ENCODE assay signal across 22 cellular contexts in the genomic region with DNA sequence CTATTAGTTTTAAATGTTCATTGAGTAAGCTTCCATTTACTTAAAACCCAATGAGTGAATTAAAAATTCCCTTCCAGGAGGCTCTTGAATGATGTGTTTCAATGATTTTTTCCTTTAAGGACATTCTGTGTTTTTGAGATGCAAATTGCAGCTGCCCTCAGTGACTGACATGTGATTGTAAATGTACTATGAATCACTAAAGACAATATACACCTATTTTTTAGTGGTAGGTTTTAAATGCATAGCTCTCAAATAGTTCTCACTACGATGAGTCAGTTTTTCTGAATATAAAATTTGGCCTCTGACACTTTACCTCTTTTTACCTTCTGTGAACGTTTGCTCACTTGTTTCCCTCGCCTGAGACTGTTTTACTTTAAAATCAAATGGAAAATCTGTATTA.
A peak's percentile ranks its signal among the peaks of the same experiment; 100 is the strongest.
DNase-seq lines count a peak whose midpoint lies in the region; ATAC-seq and TF ChIP-seq lines count a peak whose summit lies in the region.
"Had no signal": no experiment of that assay in that cellular context is flagged by ENCODE, and none has a peak within 500 bp of the region (broad histone marks: within the 10 kb centered on the region; RNA-seq: fewer than 3 reads in every experiment).

No MANE protein-coding gene starts in this region.

- no peaks in the 10 kb centered on the region for H3K9me3 Mint-ChIP-seq in activated CD4-positive, alpha-beta memory T cell treated with anti-CD3 and anti-CD28 coated beads for 36 hours

- no peak overlapping the region for H3K4me3 Mint-ChIP-seq in activated CD4-positive, alpha-beta memory T cell treated with anti-CD3 and anti-CD28 coated beads for 36 hours
- H3K4me3 Mint-ChIP-seq: CD14-positive monocyte; CD4-positive, alpha-beta T cell; CD8-positive, alpha-beta memory T cell had no signal

- WGBS in heart left ventricle, 4 donors = 69 to 75% (median 73%) methylated on average over 3 of the region's 3 CpGs

- TF ChIP-seq CTCF in RWPE2 (IDR thresholded peaks at IDR 0.05; ENCODE audit: poor library complexity, severe bottlenecking) (no peak), foreskin keratinocyte (conservative IDR thresholded peaks at IDR 0.05) (no peak), heart left ventricle (IDR thresholded peaks at IDR 0.05) (no peak)

- H3K27ac ChIP-seq in RWPE2 (ENCODE audit: poor library complexity, severe bottlenecking) (no peak overlapping the region), foreskin keratinocyte (no peak overlapping the region), heart left ventricle (no peak overlapping the region)
- H3K27ac ChIP-seq: A549; BLaER1 treated with 17β-estradiol and CSF1 and Interleukin-3, amounts not matched to agents 10 nM and 100 nM had no signal

- H3K9me3 ChIP-seq in HAP-1 (no peaks in the 10 kb centered on the region), RWPE2 (ENCODE audit: severe bottlenecking) (no peaks in the 10 kb centered on the region), heart left ventricle (no peaks in the 10 kb centered on the region)
- H3K9me3 ChIP-seq: A549; BE2C; BLaER1 treated with 17β-estradiol and CSF1 and Interleukin-3, amounts not matched to agents 10 nM and 100 nM had no signal

- POLR2A ChIA-PET in activated CD4-positive, alpha-beta memory T cell treated with anti-CD3 and anti-CD28 coated beads for 36 hours (lab: Charles Lee) = no interaction called here

- no peaks in the 10 kb centered on the region for H3K4me1 Mint-ChIP-seq in activated CD4-positive, alpha-beta memory T cell treated with anti-CD3 and anti-CD28 coated beads for 36 hours (ENCODE audit: low read depth)
- H3K4me1 Mint-ChIP-seq: CD14-positive monocyte; CD8-positive, alpha-beta memory T cell had no signal

- no peak overlapping the region for H3K4me3 ChIP-seq in HAP-1
- H3K4me3 ChIP-seq in RWPE2 (ENCODE audit: severe bottlenecking) = no peak overlapping the region
- H3K4me3 ChIP-seq in heart left ventricle = no peak overlapping the region
- H3K4me3 ChIP-seq: A549; BLaER1 treated with 17β-estradiol and CSF1 and Interleukin-3, amounts not matched to agents 10 nM and 100 nM had no signal

- peak; percentile 59; the same call in 2 of the 3 replicates for ATAC-seq in RWPE2 (ENCODE audit: low read depth)
- peak; percentile 38 for ATAC-seq in foreskin keratinocyte
- no peak for ATAC-seq in heart left ventricle
- ATAC-seq: A549, HCT116 had no signal

- H3K4me1 ChIP-seq in HAP-1 = peaks cover 13% of the 10 kb centered on the region
- H3K4me1 ChIP-seq in RWPE2 (ENCODE audit: insufficient read depth, poor library complexity, severe bottlenecking) = peaks cover 11% of the 10 kb centered on the region
- H3K4me1 ChIP-seq in foreskin keratinocyte = no peaks in the 10 kb centered on the region
- no peaks in the 10 kb centered on the region for H3K4me1 ChIP-seq in heart left ventricle
- H3K4me1 ChIP-seq: A549; BE2C; BLaER1 treated with 17β-estradiol and CSF1 and Interleukin-3, amounts not matched to agents 10 nM and 100 nM had no signal

- H3K27me3 ChIP-seq in HAP-1 (ENCODE audit: low read depth) = no peaks in the 10 kb centered on the region
- H3K27me3 ChIP-seq in RWPE2 (ENCODE audit: insufficient read depth, poor library complexity, severe bottlenecking) = no peaks in the 10 kb centered on the region
- no peaks in the 10 kb centered on the region for H3K27me3 ChIP-seq in foreskin keratinocyte
- peaks cover 0 to 4% (median 0%) of the 10 kb centered on the region in 9 donors for H3K27me3 ChIP-seq in heart left ventricle
- H3K27me3 ChIP-seq: BE2C; BLaER1 treated with 17β-estradiol and CSF1 and Interleukin-3, amounts not matched to agents 10 nM and 100 nM had no signal

- H3K36me3 ChIP-seq in HAP-1 (replicated peaks) = no peaks in the 10 kb centered on the region
- no peaks in the 10 kb centered on the region for H3K36me3 ChIP-seq in RWPE2 (ENCODE audit: low read depth)
- H3K36me3 ChIP-seq in heart left ventricle = no peaks in the 10 kb centered on the region
- H3K36me3 ChIP-seq: BE2C; BLaER1 treated with 17β-estradiol and CSF1 and Interleukin-3, amounts not matched to agents 10 nM and 100 nM had no signal

- no peaks in the 10 kb centered on the region for H3K36me3 Mint-ChIP-seq in activated CD4-positive, alpha-beta memory T cell treated with anti-CD3 and anti-CD28 coated beads for 36 hours
- H3K36me3 Mint-ChIP-seq: CD14-positive monocyte; CD8-positive, alpha-beta memory T cell had no signal

- intact Hi-C loops in activated CD4-positive, alpha-beta memory T cell treated with anti-CD3 and anti-CD28 coated beads for 36 hours (cut with micrococcal nuclease) = no loop called here
- intact Hi-C loops in heart left ventricle (cut with DNase I) = no loop called here

- H3K27ac Mint-ChIP-seq in activated CD4-positive, alpha-beta memory T cell treated with anti-CD3 and anti-CD28 coated beads for 36 hours = no peak overlapping the region
- H3K27ac Mint-ChIP-seq: CD14-positive monocyte; CD4-positive, alpha-beta T cell; CD8-positive, alpha-beta memory T cell had no signal

- CTCF ChIA-PET in activated CD4-positive, alpha-beta memory T cell treated with anti-CD3 and anti-CD28 coated beads for 36 hours (lab: Charles Lee) = no interaction called here

- DNase-seq in HAP-1 (ENCODE audit: low spot score in 2 of 2) = peak; percentile 16 to 80
- no peak for DNase-seq in RWPE2 (ENCODE audit: low spot score)
- peak in 1 of 2 donors; percentile 15 for DNase-seq in foreskin keratinocyte
- DNase-seq in hypothalamus (lab: John Stamatoyannopoulos, UW) = no peak
- DNase-seq in activated CD4-positive, alpha-beta memory T cell treated with anti-CD3 and anti-CD28 coated beads for 36 hours = no peak
- no peak for DNase-seq in NCI-H2171 (lab: John Stamatoyannopoulos, UW)
- DNase-seq in heart left ventricle = no peak
- DNase-seq: 8988T; ACHN; AML-193; BE2C; Calu3; CD4-positive, alpha-beta T cell; CD8-positive, alpha-beta memory T cell; COR-L47; DMS53; DND-41; H7 had no signal

- in situ Hi-C loops in HAP-1 (cut with MboI; ENCODE audit: low sequenced_read_pairs) = no loop called here

- TF ChIP-seq POLR2A in heart left ventricle (IDR thresholded peaks at IDR 0.05) = no peak

- H3K27me3 Mint-ChIP-seq in activated CD4-positive, alpha-beta memory T cell treated with anti-CD3 and anti-CD28 coated beads for 36 hours = peaks cover 2% of the 10 kb centered on the region

Comparison
In these comparisons a context has a peak if more than half of its experiments do, and no peak if none do; other contexts are left out.
1. DNase-seq: peak in HAP-1 (2 of 2); none in RWPE2 (single experiment), hypothalamus (0 of 51), activated CD4-positive, alpha-beta memory T cell treated with anti-CD3 and anti-CD28 coated beads for 36 hours (single experiment), NCI-H2171 (single experiment) and heart left ventricle (0 of 5).
2. ATAC-seq: peak in RWPE2 (single experiment) and foreskin keratinocyte (single experiment); none in heart left ventricle (0 of 4).